9 cellular contexts compared by ENCODE assay signal in genomic region chr10:43228783-43229207, GRCh38. TPM values are rescaled to one million over a fixed set of nuclear protein-coding genes. Genes with fewer than 3 reads are reported as not detected.
DNase-seq lines count a peak whose midpoint lies in the region; ATAC-seq and TF ChIP-seq lines count a peak whose summit lies in the region.
"Had no signal": no experiment of that assay in that cellular context is flagged by ENCODE, and none has a peak within 500 bp of the region (broad histone marks: within the 10 kb centered on the region; RNA-seq: fewer than 3 reads in every experiment).

No MANE protein-coding gene starts in this region.

- CTCF ChIA-PET in PC-3 (lab: Charles Lee) = no interaction called here

- TF ChIP-seq CTCF in nephron progenitor cell (IDR thresholded peaks at IDR 0.05) (no peak), PC-3 (conservative IDR thresholded peaks at IDR 0.05; ENCODE audit: low read depth, low read length) (no peak)

- intact Hi-C loops in PC-3 (cut with micrococcal nuclease) = loop anchor here (10.0 kb wide), 1 partner anchor 116 kb away; no protein-coding TSS in a partner anchor

- no peaks in the 10 kb centered on the region for H3K9me3 ChIP-seq in PC-3 (ENCODE audit: low read length)

- peaks cover 17% of the 10 kb centered on the region for H3K36me3 Mint-ChIP-seq in effector memory CD8-positive, alpha-beta T cell (ENCODE audit: insufficient read depth)
- H3K36me3 Mint-ChIP-seq in nephron progenitor cell (ENCODE audit: low read depth) = no peaks in the 10 kb centered on the region

- H3K27ac Mint-ChIP-seq in effector memory CD8-positive, alpha-beta T cell = peak overlapping the region; percentile 8 to 94
- no peak overlapping the region for H3K27ac Mint-ChIP-seq in nephron progenitor cell

- H3K27ac ChIP-seq in PC-3 (ENCODE audit: low read length) = no peak overlapping the region

- H3K9ac ChIP-seq in PC-3 (ENCODE audit: low read length) = no peak overlapping the region

- H3K27me3 Mint-ChIP-seq in effector memory CD8-positive, alpha-beta T cell = no peaks in the 10 kb centered on the region
- H3K27me3 Mint-ChIP-seq in nephron progenitor cell (ENCODE audit: low read depth, poor library complexity) = peaks cover 89% of the 10 kb centered on the region

- no peaks in the 10 kb centered on the region for H3K36me3 ChIP-seq in PC-3 (ENCODE audit: low read depth, low read length)

- no peaks in the 10 kb centered on the region for H3K9me3 Mint-ChIP-seq in effector memory CD8-positive, alpha-beta T cell
- no peaks in the 10 kb centered on the region for H3K9me3 Mint-ChIP-seq in nephron progenitor cell

- peaks cover 24% of the 10 kb centered on the region for H3K27me3 ChIP-seq in PC-3 (ENCODE audit: low read length)

- no peak overlapping the region for H2AFZ ChIP-seq in PC-3 (ENCODE audit: low read length)

- H3K4me1 Mint-ChIP-seq in effector memory CD8-positive, alpha-beta T cell (ENCODE audit: low read depth in 2 of 2) = peaks cover 63 to 65% of the 10 kb centered on the region in 2 donors
- no peaks in the 10 kb centered on the region for H3K4me1 Mint-ChIP-seq in nephron progenitor cell

- peak overlapping the region; percentile 93 to 94 for H3K4me3 Mint-ChIP-seq in effector memory CD8-positive, alpha-beta T cell
- H3K4me3 Mint-ChIP-seq in nephron progenitor cell = peak overlapping the region; percentile 47

- no peaks in the 10 kb centered on the region for H3K9me2 ChIP-seq in PC-3 (replicated peaks; ENCODE audit: low read length)

- peak; percentile 21 for DNase-seq in 8988T
- DNase-seq in NCI-H146 (lab: John Stamatoyannopoulos, UW) = peak; percentile 71
- peak in 1 of 3 experiments; percentile 38 for DNase-seq in effector memory CD8-positive, alpha-beta T cell
- DNase-seq in nephron progenitor cell = peak; percentile 1
- DNase-seq in PC-3 = no peak
- no peak for DNase-seq in activated CD4-positive, CD25-positive, alpha-beta regulatory T cell (lab: John Stamatoyannopoulos, UW)
- DNase-seq: NCI-H526 treated with DMSO at 0.1 percent for 48 hours had no signal

- no peaks in the 10 kb centered on the region for H3K79me2 ChIP-seq in PC-3 (ENCODE audit: low read length)

- POLR2A ChIA-PET in PC-3 (lab: Charles Lee; ENCODE audit: unreplicated experiment) = no interaction called here

- peaks cover 5% of the 10 kb centered on the region for H3F3A ChIP-seq in PC-3 (ENCODE audit: low read length, unreplicated experiment)

- ATAC-seq in effector memory CD8-positive, alpha-beta T cell (replicated peaks) = peak; percentile 18
- ATAC-seq in GM21576 (IDR thresholded peaks at IDR 0.05; ENCODE audit: unreplicated experiment) (no peak), PC-3 (no peak), GM18870 (IDR thresholded peaks at IDR 0.05; ENCODE audit: unreplicated experiment) (no peak)

- no peak overlapping the region for H3K4me3 ChIP-seq in PC-3 (ENCODE audit: low read length)

- H3K4me2 ChIP-seq in PC-3 (ENCODE audit: low read length) = no peak overlapping the region

- H4K20me1 ChIP-seq in PC-3 (ENCODE audit: low read length) = no peaks in the 10 kb centered on the region

- no peaks in the 10 kb centered on the region for H3K4me1 ChIP-seq in PC-3 (ENCODE audit: insufficient read depth, low read length)

- no TSS peak for BruUV-seq in PC-3 (replicated peaks; lab: Mats Ljungman, UMichigan)

RNA-seq across cellular contexts. Expression of gene RASGEF1A, which starts 38.1 kb away (rescaled TPM):
- not detected in 2 replicates for total RNA-seq in PC-3 (2014; rRNA removed)

Comparison
In these comparisons a context has a peak if more than half of its experiments do, and no peak if none do; other contexts are left out.
1. DNase-seq: peak in 8988T (single experiment), NCI-H146 (single experiment) and nephron progenitor cell (single experiment); none in PC-3 (single experiment) and activated CD4-positive, CD25-positive, alpha-beta regulatory T cell (0 of 4).